Comparison of ENCODE assay signal across 11 cellular contexts in genomic region chr2:195520671-195521155, GRCh38.
DNase-seq lines count a peak whose midpoint lies in the region; ATAC-seq and TF ChIP-seq lines count a peak whose summit lies in the region.
"Had no signal": no experiment of that assay in that cellular context is flagged by ENCODE, and none has a peak within 500 bp of the region (broad histone marks: within the 10 kb centered on the region; RNA-seq: fewer than 3 reads in every experiment).

No MANE protein-coding gene starts in this region.

- H3K4me3 Mint-ChIP-seq in stimulated activated effector memory CD8-positive, alpha-beta T cell treated with anti-CD3 and anti-CD28 coated beads, Interleukin-12 subunit alpha, Interleukin-12 subunit beta, amount 100 ng/mL, for 72 hours = no peak overlapping the region
- H3K4me3 Mint-ChIP-seq: activated T-cell treated with anti-CD3 and anti-CD28 coated beads, Interleukin-2, amount 50 U/mL, for 24 hours; stimulated activated naive CD8-positive, alpha-beta T cell treated with anti-CD3 and anti-CD28 coated beads, Interleukin-15, Interleukin-2, amounts not matched to agents 100 ng/mL and 50 ng/mL, for 24 hours had no signal

- ATAC-seq in SK-N-SH treated with all-trans-retinoic acid at 6 μM for 48 hours = peak; percentile 71
- no peak for ATAC-seq in stimulated activated effector memory CD8-positive, alpha-beta T cell treated with anti-CD3 and anti-CD28 coated beads, Interleukin-12 subunit alpha, Interleukin-12 subunit beta, amount 100 ng/mL, for 72 hours
- ATAC-seq in GM21786 (IDR thresholded peaks at IDR 0.05; ENCODE audit: unreplicated experiment) = no peak
- no peak for ATAC-seq in HG03045 (IDR thresholded peaks at IDR 0.05; ENCODE audit: unreplicated experiment)
- ATAC-seq in GM19324 (IDR thresholded peaks at IDR 0.05; ENCODE audit: low FRiP score, unreplicated experiment) = no peak

- TF ChIP-seq CTCF in fibroblast of villous mesenchyme (IDR thresholded peaks at IDR 0.05; ENCODE audit: insufficient read depth, low read depth, low read length) = no peak

- H3K9me3 Mint-ChIP-seq in stimulated activated effector memory CD8-positive, alpha-beta T cell treated with anti-CD3 and anti-CD28 coated beads, Interleukin-12 subunit alpha, Interleukin-12 subunit beta, amount 100 ng/mL, for 72 hours = peaks cover under 1% of the 10 kb centered on the region

- H3K36me3 Mint-ChIP-seq in stimulated activated effector memory CD8-positive, alpha-beta T cell treated with anti-CD3 and anti-CD28 coated beads, Interleukin-12 subunit alpha, Interleukin-12 subunit beta, amount 100 ng/mL, for 72 hours = no peaks in the 10 kb centered on the region

- no peak overlapping the region for H3K4me3 ChIP-seq in fibroblast of villous mesenchyme (ENCODE audit: low read depth, low read length)

- DNase-seq in SIG-M5 treated with dmso at 0.1 percent for 504 hours (lab: John Stamatoyannopoulos, UW; ENCODE audit: unreplicated experiment) (peak; percentile 73), SIG-M5 (lab: John Stamatoyannopoulos, UW) (no peak), fibroblast of villous mesenchyme (ENCODE audit: low read depth) (peak; percentile 96)
- DNase-seq in stimulated activated effector memory CD8-positive, alpha-beta T cell treated with anti-CD3 and anti-CD28 coated beads, Interleukin-12 subunit alpha, Interleukin-12 subunit beta, amount 100 ng/mL, for 72 hours (ENCODE audit: low spot score in 2 of 2) = no peak
- DNase-seq: activated T-cell treated with anti-CD3 and anti-CD28 coated beads, Interleukin-2, amount 50 U/mL, for 24 hours; NCI-H1436 treated with DMSO at 0.1 percent for 48 hours had no signal

- no peaks in the 10 kb centered on the region for H3K4me1 Mint-ChIP-seq in stimulated activated effector memory CD8-positive, alpha-beta T cell treated with anti-CD3 and anti-CD28 coated beads, Interleukin-12 subunit alpha, Interleukin-12 subunit beta, amount 100 ng/mL, for 72 hours

- peak overlapping the region; percentile 1 for H3K27ac Mint-ChIP-seq in stimulated activated effector memory CD8-positive, alpha-beta T cell treated with anti-CD3 and anti-CD28 coated beads, Interleukin-12 subunit alpha, Interleukin-12 subunit beta, amount 100 ng/mL, for 72 hours
- H3K27ac Mint-ChIP-seq: activated T-cell treated with anti-CD3 and anti-CD28 coated beads, Interleukin-2, amount 50 U/mL, for 24 hours; stimulated activated naive CD8-positive, alpha-beta T cell treated with anti-CD3 and anti-CD28 coated beads, Interleukin-15, Interleukin-2, amounts not matched to agents 100 ng/mL and 50 ng/mL, for 24 hours had no signal

TF ChIP-seq in SK-N-SH treated with all-trans-retinoic acid at 6 μM for 48 hours, 23 proteins besides CTCF, POLR2A, EP300 and RAD21:
- no peak for TF ChIP-seq CREB5 (CRISPR knock-in tag; IDR thresholded peaks at IDR 0.05; ENCODE audit: low read depth)
- TF ChIP-seq ARNTL (CRISPR knock-in tag; IDR thresholded peaks at IDR 0.05; ENCODE audit: borderline replicate concordance, low read depth) = no peak
- no peak for TF ChIP-seq CSRNP3 (CRISPR knock-in tag; IDR thresholded peaks at IDR 0.05)
- TF ChIP-seq ZNF565 (CRISPR knock-in tag; conservative IDR thresholded peaks at IDR 0.05; ENCODE audit: low read depth) = no peak
- no peak for TF ChIP-seq ZC3H10 (CRISPR knock-in tag; IDR thresholded peaks at IDR 0.05)
- no peak for TF ChIP-seq ZFP3 (CRISPR knock-in tag; IDR thresholded peaks at IDR 0.05)
- TF ChIP-seq POU6F1 (CRISPR knock-in tag; IDR thresholded peaks at IDR 0.05; ENCODE audit: borderline replicate concordance, low read depth) = no peak
- no peak for TF ChIP-seq TCF4 (CRISPR knock-in tag; IDR thresholded peaks at IDR 0.05; ENCODE audit: borderline replicate concordance)
- no peak for TF ChIP-seq PPARA (CRISPR knock-in tag; IDR thresholded peaks at IDR 0.05; ENCODE audit: borderline replicate concordance)
- TF ChIP-seq ZFP30 (CRISPR knock-in tag; IDR thresholded peaks at IDR 0.05) = no peak
- no peak for TF ChIP-seq BACH2 (CRISPR knock-in tag; IDR thresholded peaks at IDR 0.05; ENCODE audit: borderline replicate concordance)
- no peak for TF ChIP-seq ZNF70 (CRISPR knock-in tag; IDR thresholded peaks at IDR 0.05)
- TF ChIP-seq RARB (CRISPR knock-in tag; IDR thresholded peaks at IDR 0.05) = no peak
- TF ChIP-seq ESRRG (CRISPR knock-in tag; IDR thresholded peaks at IDR 0.05) = no peak

Comparison
In these comparisons a context has a peak if more than half of its experiments do, and no peak if none do; other contexts are left out.
1. DNase-seq: peak in SIG-M5 treated with dmso at 0.1 percent for 504 hours (single experiment) and fibroblast of villous mesenchyme (single experiment); none in SIG-M5 (single experiment) and stimulated activated effector memory CD8-positive, alpha-beta T cell treated with anti-CD3 and anti-CD28 coated beads, Interleukin-12 subunit alpha, Interleukin-12 subunit beta, amount 100 ng/mL, for 72 hours (0 of 2).